Comparison of ENCODE assay signal across 8 cellular contexts in genomic region chr2:216114476-216115223, GRCh38. TPM values are rescaled to one million over a fixed set of nuclear protein-coding genes. Genes with fewer than 3 reads are reported as not detected.
A peak's percentile ranks its signal among the peaks of the same experiment; 100 is the strongest.
DNase-seq lines count a peak whose midpoint lies in the region; ATAC-seq, FAIRE-seq and TF ChIP-seq lines count a peak whose summit lies in the region.

No MANE protein-coding gene starts in this region.

- H3K9ac ChIP-seq in kidney (ENCODE audit: low read length in 2 of 2): peak overlapping the region; percentile 74 to 76

- intact Hi-C loops in kidney (cut with DNase I): no loop called here

- H3K9me3 ChIP-seq in kidney (ENCODE audit: control insufficient read depth in 1 of 2, low read length in 2 of 2): no peaks in the 10 kb centered on the region

- peak; percentile 43 for ATAC-seq in GM18909 (IDR thresholded peaks at IDR 0.05; ENCODE audit: poor library complexity, unreplicated experiment)
- peak; percentile 52 for ATAC-seq in HG03280 (IDR thresholded peaks at IDR 0.05; ENCODE audit: unreplicated experiment)

- peak; percentile 99 for DNase-seq in AG09319 (ENCODE audit: extremely low read depth, low read depth)
- DNase-seq in NCI-H446 (lab: John Stamatoyannopoulos, UW): peak; percentile 99
- peak; percentile 95 for DNase-seq in activated CD4-positive, CD25-positive, alpha-beta regulatory T cell treated with anti-CD3 and anti-CD28 coated beads, Interleukin-2, amount 50 U/mL, for 72 hours
- peak; percentile 93 for DNase-seq in cerebellum (ENCODE audit: low spot score)
- peak; percentile 99 for DNase-seq in kidney
- peak; percentile 86 to 93 for DNase-seq in stimulated activated CD4-positive, alpha-beta T cell treated with anti-CD3 and anti-CD28 coated beads, Interleukin-15, amount 100 ng/mL, for 1 hour (ENCODE audit: low read depth in 1 of 2, low spot score in 1 of 2)

- peaks cover 4 to 14% of the 10 kb centered on the region in 2 donors for H3K4me1 ChIP-seq in kidney (ENCODE audit: control insufficient read depth in 1 of 2, insufficient read depth in 1 of 2, low read depth in 1 of 2, low read length in 2 of 2)

- H3K27ac ChIP-seq in kidney (ENCODE audit: low read depth in 2 of 2, low read length in 2 of 2): peak overlapping the region; percentile 72 to 84

- TF ChIP-seq CTCF in AG09319 (IDR thresholded peaks at IDR 0.05; ENCODE audit: low read depth, low read length) (peak; percentile 82), kidney (IDR thresholded peaks at IDR 0.05; ENCODE audit: borderline replicate concordance, extremely low read depth, insufficient read depth) (peak; percentile 89)

- H3K36me3 ChIP-seq in kidney (ENCODE audit: control insufficient read depth in 1 of 2, insufficient read depth in 2 of 2, low read length in 2 of 2): peaks cover 21 to 42% of the 10 kb centered on the region in 2 donors

- peak; percentile 94 for FAIRE-seq in kidney (lab: Jason Lieb, UNC)

- peak overlapping the region; percentile 86 to 93 for H3K4me3 ChIP-seq in kidney (ENCODE audit: low read length in 2 of 2)

RNA-seq across cellular contexts. Expression of gene XRCC5, which starts 5.5 kb away (rescaled TPM):
- 265 TPM for total RNA-seq in cerebellum
- 265 TPM for total RNA-seq in kidney
- 90.7 TPM for polyA plus RNA-seq in kidney (ENCODE audit: insufficient read depth, low read depth, low replicate concordance)

RNA-seq across cellular contexts. Expression of gene TMEM169, which starts 32.9 kb away (rescaled TPM):
- total RNA-seq in cerebellum (18.6 TPM), kidney (4.6 TPM)
- 1.6 TPM for polyA plus RNA-seq in kidney (ENCODE audit: insufficient read depth, low read depth, low replicate concordance)

RNA-seq across cellular contexts. Expression of gene PECR, which starts 33.0 kb away (rescaled TPM):
- 50.7 TPM for total RNA-seq in cerebellum
- total RNA-seq in kidney: 28.4 TPM
- polyA plus RNA-seq in kidney (ENCODE audit: insufficient read depth, low read depth, low replicate concordance): 36.0 TPM

Comparison
In these comparisons a context has a peak if more than half of its experiments do, and no peak if none do; other contexts are left out.
1. Peak in every context shown above with its lines: DNase-seq, ATAC-seq, H3K4me3 ChIP-seq and H3K27ac ChIP-seq.